In the genomic region with DNA sequence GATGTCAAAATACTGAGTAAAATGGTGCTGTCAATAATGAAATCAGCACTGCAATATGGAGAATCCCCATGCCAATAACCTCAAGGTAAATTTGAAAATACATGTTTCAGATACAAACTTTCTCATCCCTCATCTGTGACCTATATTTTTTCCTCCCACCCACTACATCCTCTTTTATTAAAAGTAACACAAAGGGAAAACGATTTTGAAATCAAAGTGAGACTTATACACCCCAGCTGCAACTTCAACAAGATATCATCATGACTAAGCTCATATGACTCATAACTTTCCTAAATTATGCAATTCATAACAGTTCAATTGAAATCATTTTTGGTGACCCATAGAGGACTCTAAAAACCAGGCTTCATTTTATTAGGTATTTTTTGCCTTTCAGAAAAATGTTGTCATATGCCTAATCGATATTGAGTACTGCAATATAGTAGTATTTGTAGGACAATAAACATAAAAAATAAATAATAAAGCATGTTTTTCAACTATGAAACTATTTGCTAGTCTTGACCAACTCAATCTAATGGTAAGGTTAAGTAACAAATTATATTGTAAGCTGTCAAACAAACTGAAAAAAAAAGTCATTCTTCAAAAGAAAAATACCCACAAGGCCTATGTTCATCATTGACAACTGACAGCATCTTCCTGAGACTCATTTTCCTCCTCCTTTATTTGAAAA, we compare ENCODE assay signal across 8 cellular contexts. TPM values are rescaled to one million over a fixed set of nuclear protein-coding genes. Genes with fewer than 3 reads are reported as not detected.
DNase-seq lines count a peak whose midpoint lies in the region; ATAC-seq and TF ChIP-seq lines count a peak whose summit lies in the region.

No MANE protein-coding gene starts in this region.

- peak overlapping the region in 1 of 3 donors; percentile 21 for H3K4me3 ChIP-seq in breast epithelium
- H3K4me3 ChIP-seq in neutrophil (ENCODE audit: low read depth in 1 of 2, low read length in 1 of 2): peak overlapping the region; percentile 4 to 27

- no peaks in the 10 kb centered on the region for H3K27me3 ChIP-seq in breast epithelium
- H3K27me3 ChIP-seq in neutrophil: no peaks in the 10 kb centered on the region

- TF ChIP-seq CTCF in breast epithelium (IDR thresholded peaks at IDR 0.05): no peak
- TF ChIP-seq CTCF in neutrophil (IDR thresholded peaks at IDR 0.05): no peak

- H3K36me3 ChIP-seq in breast epithelium (no peaks in the 10 kb centered on the region), neutrophil (no peaks in the 10 kb centered on the region)

- ATAC-seq in HG03565 (IDR thresholded peaks at IDR 0.05; ENCODE audit: unreplicated experiment) (no peak), HG03135 (IDR thresholded peaks at IDR 0.05; ENCODE audit: unreplicated experiment) (no peak)

- peaks cover 3 to 7% of the 10 kb centered on the region in 2 donors for H3K4me1 ChIP-seq in breast epithelium
- peaks cover 75 to 83% of the 10 kb centered on the region in 2 experiments for H3K4me1 ChIP-seq in neutrophil (ENCODE audit: control insufficient read depth in 1 of 2, insufficient read depth in 1 of 2, low read depth in 1 of 2, low read length in 1 of 2)

- intact Hi-C loops in breast epithelium (cut with DNase I; ENCODE audit: low total_unique reads): loop anchor here (10.0 kb wide), 2 partner anchors 82 to 492 kb away; partner anchors contain the start of genes KLF11 and YWHAQ

- H3K9me3 ChIP-seq in breast epithelium (no peaks in the 10 kb centered on the region), neutrophil (no peaks in the 10 kb centered on the region)

- no peak for TF ChIP-seq POLR2A in breast epithelium (IDR thresholded peaks at IDR 0.05)

- DNase-seq in ELR (ENCODE audit: low read depth): peak; percentile 89
- DNase-seq in NCI-H460 (ENCODE audit: extremely low read depth, low read depth): peak; percentile 85
- DNase-seq in breast epithelium (ENCODE audit: low spot score in 2 of 2): no peak
- no peak for DNase-seq in germinal center (ENCODE audit: low spot score)
- no peak for DNase-seq in NCI-H2171 treated with DMSO at 0.1 percent for 48 hours (lab: John Stamatoyannopoulos, UW)

- H3K27ac ChIP-seq in breast epithelium (peak overlapping the region; percentile 81 to 100), neutrophil (peak overlapping the region; percentile 81)

RNA-seq across cellular contexts. Expression of gene ADAM17, which starts 3.0 kb away (rescaled TPM):
- total RNA-seq in NCI-H460 (2014; rRNA removed; shearing (Covaris generic)): 106 and 116 TPM in 2 replicates
- polyA plus RNA-seq in NCI-H460 (2014; cell fraction: nucleus; rRNA removed): 43.8 and 65.1 TPM in 2 replicates
- total RNA-seq in breast epithelium: 10 to 100 TPM; 32.2 to 65.9 (median 48.8) TPM

Comparison
In these comparisons a context has a peak if more than half of its experiments do, and no peak if none do; other contexts are left out.
1. DNase-seq: peak in ELR (single experiment) and NCI-H460 (single experiment); none in breast epithelium (0 of 2), germinal center (single experiment) and NCI-H2171 treated with DMSO at 0.1 percent for 48 hours (single experiment).